Comparison of ENCODE assay signal across 14 cellular contexts in the genomic region with DNA sequence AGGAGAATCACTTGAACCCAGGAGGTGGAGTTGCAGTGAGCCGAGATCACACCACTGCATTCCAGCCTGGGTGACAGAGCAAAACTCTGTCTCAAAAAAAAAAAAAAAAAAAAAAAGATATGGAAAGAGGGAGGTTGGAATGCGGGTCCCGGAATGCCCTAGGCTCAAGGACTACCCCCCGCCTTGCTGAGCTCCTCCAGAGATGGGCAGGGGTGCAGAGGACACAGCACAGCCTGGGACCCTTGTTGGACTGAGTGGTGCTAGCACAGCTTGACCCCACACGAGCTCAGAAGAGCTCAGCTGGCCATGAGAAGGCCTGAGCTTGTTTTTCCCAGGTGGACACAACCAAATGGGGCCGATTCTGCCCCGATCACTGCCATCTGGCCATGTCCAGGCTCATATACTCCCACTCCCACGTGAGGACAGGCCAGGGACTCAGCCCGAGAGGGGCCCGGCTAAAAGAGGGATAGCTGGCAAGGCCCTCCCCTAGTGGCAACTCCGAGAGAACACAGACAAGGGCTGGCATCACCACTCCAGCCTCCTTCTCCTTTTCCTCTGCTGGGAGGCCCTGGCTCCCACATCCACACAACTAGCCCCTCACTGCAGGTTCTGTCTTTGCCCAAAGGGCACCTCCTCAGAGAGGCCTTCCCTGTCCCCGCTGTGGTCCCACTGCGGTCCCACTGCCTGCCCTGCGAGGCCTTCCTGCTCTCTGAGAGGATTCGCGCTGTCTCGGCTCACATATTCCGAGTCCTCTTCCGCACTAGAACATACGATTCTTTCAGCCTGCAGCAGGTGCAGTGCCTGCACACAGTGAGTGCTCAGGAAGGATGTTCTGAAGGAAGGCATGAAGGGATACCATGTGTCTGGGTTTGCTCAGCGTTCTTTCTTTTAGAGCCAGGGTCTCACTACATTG. TPM values are rescaled to one million over a fixed set of nuclear protein-coding genes. Genes with fewer than 3 reads are reported as not detected.
DNase-seq lines count a peak whose midpoint lies in the region; TF ChIP-seq lines count a peak whose summit lies in the region.
"Had no signal": no experiment of that assay in that cellular context is flagged by ENCODE, and none has a peak within 500 bp of the region (broad histone marks: within the 10 kb centered on the region; RNA-seq: fewer than 3 reads in every experiment).

No MANE protein-coding gene starts in this region.

- H3K36me3 Mint-ChIP-seq in nephron (ENCODE audit: low read depth), result no peaks in the 10 kb centered on the region
- H3K36me3 Mint-ChIP-seq: immature natural killer cell had no signal

- 86 to 88% methylated on average over 12 to 16 of the region's 21 CpGs for WGBS in esophagus squamous epithelium, 2 donors

- peak overlapping the region in 1 of 3 experiments; percentile 14 for H3K4me3 Mint-ChIP-seq in nephron
- H3K4me3 Mint-ChIP-seq: immature natural killer cell; T-helper 1 cell treated with Interleukin-12 subunit alpha and Interleukin-12 subunit beta and Interleukin-4 antibody, amounts not matched to agents 30 μg/mL and 1 μg/mL, for 36 hours had no signal

- H3K9me3 Mint-ChIP-seq in nephron, result no peaks in the 10 kb centered on the region
- H3K9me3 Mint-ChIP-seq: immature natural killer cell; T-helper 1 cell treated with Interleukin-12 subunit alpha and Interleukin-12 subunit beta and Interleukin-4 antibody, amounts not matched to agents 30 μg/mL and 1 μg/mL, for 36 hours had no signal

- no peak for DNase-seq in esophagus squamous epithelium (lab: John Stamatoyannopoulos, UW)
- no peak for DNase-seq in uterus
- DNase-seq in NCI-H1930 (lab: John Stamatoyannopoulos, UW), result no peak
- DNase-seq in MV-4-11 (lab: John Stamatoyannopoulos, UW), result no peak
- DNase-seq in NCI-H748 (lab: John Stamatoyannopoulos, UW; ENCODE audit: unreplicated experiment), result no peak
- DNase-seq: adrenal gland, DMS79 treated with DMSO at 0.1 percent for 48 hours, immature natural killer cell, NCI-H1436, occipital lobe had no signal

- no peaks in the 10 kb centered on the region for H3K27me3 ChIP-seq in esophagus squamous epithelium
- no peaks in the 10 kb centered on the region for H3K27me3 ChIP-seq in uterus
- H3K27me3 ChIP-seq: adrenal gland had no signal

- peak overlapping the region; percentile 45 to 99 (median 86) for H3K27ac Mint-ChIP-seq in nephron
- H3K27ac Mint-ChIP-seq: immature natural killer cell; T-helper 1 cell treated with Interleukin-12 subunit alpha and Interleukin-12 subunit beta and Interleukin-4 antibody, amounts not matched to agents 30 μg/mL and 1 μg/mL, for 36 hours had no signal

- H3K36me3 ChIP-seq in esophagus squamous epithelium (no peaks in the 10 kb centered on the region), uterus (no peaks in the 10 kb centered on the region)
- H3K36me3 ChIP-seq: adrenal gland had no signal

- H3K9me3 ChIP-seq in esophagus squamous epithelium (no peaks in the 10 kb centered on the region), uterus (no peaks in the 10 kb centered on the region)
- H3K9me3 ChIP-seq: adrenal gland had no signal

- no peak for TF ChIP-seq POLR2A in esophagus squamous epithelium (IDR thresholded peaks at IDR 0.05)
- no peak for TF ChIP-seq POLR2A in uterus (IDR thresholded peaks at IDR 0.05)

- TF ChIP-seq CTCF in esophagus squamous epithelium (IDR thresholded peaks at IDR 0.05) (no peak), nephron (IDR thresholded peaks at IDR 0.05; ENCODE audit: unreplicated experiment in 3 of 3) (no peak), uterus (IDR thresholded peaks at IDR 0.05) (no peak)

- peaks cover 4% of the 10 kb centered on the region for H3K27me3 Mint-ChIP-seq in nephron (ENCODE audit: low read depth)

- H3K4me1 Mint-ChIP-seq in nephron, result peaks cover 72% of the 10 kb centered on the region

- H3K4me3 ChIP-seq in esophagus squamous epithelium, result no peak overlapping the region
- H3K4me3 ChIP-seq in uterus, result no peak overlapping the region
- H3K4me3 ChIP-seq: adrenal gland had no signal

- H3K27ac ChIP-seq in esophagus squamous epithelium (peak overlapping the region; percentile 68 to 85 (median 74)), uterus (peak overlapping the region; percentile 82 to 88)

- peaks cover 21 to 59% (median 30%) of the 10 kb centered on the region in 3 donors for H3K4me1 ChIP-seq in esophagus squamous epithelium
- peaks cover 0 to 17% of the 10 kb centered on the region in 2 donors for H3K4me1 ChIP-seq in uterus

- intact Hi-C loops in esophagus squamous epithelium (cut with DNase I) (no loop called here), uterus (cut with DNase I; ENCODE audit: low total_unique reads) (no loop called here)

TF ChIP-seq in PFSK-1, 5 proteins besides CTCF, POLR2A, EP300 and RAD21:
- TF ChIP-seq, protein P1, sequence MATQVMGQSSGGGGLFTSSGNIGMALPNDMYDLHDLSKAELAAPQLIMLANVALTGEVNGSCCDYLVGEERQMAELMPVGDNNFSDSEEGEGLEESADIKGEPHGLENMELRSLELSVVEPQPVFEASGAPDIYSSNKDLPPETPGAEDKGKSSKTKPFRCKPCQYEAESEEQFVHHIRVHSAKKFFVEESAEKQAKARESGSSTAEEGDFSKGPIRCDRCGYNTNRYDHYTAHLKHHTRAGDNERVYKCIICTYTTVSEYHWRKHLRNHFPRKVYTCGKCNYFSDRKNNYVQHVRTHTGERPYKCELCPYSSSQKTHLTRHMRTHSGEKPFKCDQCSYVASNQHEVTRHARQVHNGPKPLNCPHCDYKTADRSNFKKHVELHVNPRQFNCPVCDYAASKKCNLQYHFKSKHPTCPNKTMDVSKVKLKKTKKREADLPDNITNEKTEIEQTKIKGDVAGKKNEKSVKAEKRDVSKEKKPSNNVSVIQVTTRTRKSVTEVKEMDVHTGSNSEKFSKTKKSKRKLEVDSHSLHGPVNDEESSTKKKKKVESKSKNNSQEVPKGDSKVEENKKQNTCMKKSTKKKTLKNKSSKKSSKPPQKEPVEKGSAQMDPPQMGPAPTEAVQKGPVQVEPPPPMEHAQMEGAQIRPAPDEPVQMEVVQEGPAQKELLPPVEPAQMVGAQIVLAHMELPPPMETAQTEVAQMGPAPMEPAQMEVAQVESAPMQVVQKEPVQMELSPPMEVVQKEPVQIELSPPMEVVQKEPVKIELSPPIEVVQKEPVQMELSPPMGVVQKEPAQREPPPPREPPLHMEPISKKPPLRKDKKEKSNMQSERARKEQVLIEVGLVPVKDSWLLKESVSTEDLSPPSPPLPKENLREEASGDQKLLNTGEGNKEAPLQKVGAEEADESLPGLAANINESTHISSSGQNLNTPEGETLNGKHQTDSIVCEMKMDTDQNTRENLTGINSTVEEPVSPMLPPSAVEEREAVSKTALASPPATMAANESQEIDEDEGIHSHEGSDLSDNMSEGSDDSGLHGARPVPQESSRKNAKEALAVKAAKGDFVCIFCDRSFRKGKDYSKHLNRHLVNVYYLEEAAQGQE (IDR thresholded peaks at IDR 0.05; ENCODE audit: insufficient read depth in 1 of 2, low read depth in 2 of 2, low read length in 2 of 2), result no peak
- TF ChIP-seq POLR2AphosphoS5 (IDR thresholded peaks at IDR 0.05; ENCODE audit: low read depth, low read length), result no peak
- TF ChIP-seq FOXP2 (optimal IDR thresholded peaks at IDR 0.05; ENCODE audit: borderline replicate concordance, extremely low read depth, extremely low read length, insufficient read depth), result no peak
- TF ChIP-seq SIN3A (IDR thresholded peaks at IDR 0.05; ENCODE audit: borderline replicate concordance, insufficient read depth, low read length), result no peak
- TF ChIP-seq TAF1 (IDR thresholded peaks at IDR 0.05; ENCODE audit: borderline replicate concordance, insufficient read depth, low read length), result 0 out of 2 replicates have a peak, but pooled peaks have one; percentile 1

RNA-seq across cellular contexts. Expression of a gene that starts 11.0 kb away (rescaled TPM):
- polyA plus RNA-seq in PFSK-1 (2012; ENCODE audit: insufficient read length, low read depth), result 1.4 TPM
- total RNA-seq in esophagus squamous epithelium (10 to 100 TPM in 1 of 4 donors, 1 to 10 TPM in 3; 1.9 to 15.1 (median 6.9) TPM), uterus (100 to 1,000 TPM in 1 of 4 donors, 10 to 100 TPM in 1, under 1 TPM in 1, not detected in 1; 0.90 to 119 (median 19.6) TPM)
- total RNA-seq: endothelial cell of umbilical vein, occipital lobe had no signal
- polyA plus RNA-seq: endothelial cell of umbilical vein, immature natural killer cell had no signal

RNA-seq across cellular contexts. Expression of a gene that starts 24.6 kb away (rescaled TPM):
- 30.3 TPM for polyA plus RNA-seq in PFSK-1 (2012; ENCODE audit: insufficient read length, low read depth)
- total RNA-seq in esophagus squamous epithelium, result 10 to 100 TPM; 12.4 to 20.8 (median 19.7) TPM
- 1,000 to 10,000 TPM in 1 of 4 donors, 100 to 1,000 TPM in 2, 10 to 100 TPM in 1; 59.4 to 4,880 (median 491) TPM for total RNA-seq in uterus
- polyA plus RNA-seq: immature natural killer cell had no signal

RNA-seq across cellular contexts. Expression of a gene that starts 26.3 kb away (rescaled TPM):
- 109 TPM for polyA plus RNA-seq in PFSK-1 (2012; ENCODE audit: insufficient read length, low read depth)
- total RNA-seq in esophagus squamous epithelium (10 to 100 TPM; 24.9 to 35.9 (median 28.2) TPM), uterus (10 to 100 TPM in 3 of 4 donors, 1 to 10 TPM in 1; 9.2 to 65.3 (median 20.6) TPM)

RNA-seq across cellular contexts. Expression of a gene that starts 46.9 kb away (rescaled TPM):
- 24.5 TPM for polyA plus RNA-seq in PFSK-1 (2012; ENCODE audit: insufficient read length, low read depth)
- total RNA-seq in esophagus squamous epithelium (under 1 TPM in 1 of 4 donors, not detected in 3; 0.57 TPM), uterus (10 to 100 TPM in 1 of 4 donors, 1 to 10 TPM in 2, not detected in 1; 2.3 to 11.3 (median 6.2) TPM)
